Comparison of ENCODE assay signal across 17 cellular contexts in the genomic region with DNA sequence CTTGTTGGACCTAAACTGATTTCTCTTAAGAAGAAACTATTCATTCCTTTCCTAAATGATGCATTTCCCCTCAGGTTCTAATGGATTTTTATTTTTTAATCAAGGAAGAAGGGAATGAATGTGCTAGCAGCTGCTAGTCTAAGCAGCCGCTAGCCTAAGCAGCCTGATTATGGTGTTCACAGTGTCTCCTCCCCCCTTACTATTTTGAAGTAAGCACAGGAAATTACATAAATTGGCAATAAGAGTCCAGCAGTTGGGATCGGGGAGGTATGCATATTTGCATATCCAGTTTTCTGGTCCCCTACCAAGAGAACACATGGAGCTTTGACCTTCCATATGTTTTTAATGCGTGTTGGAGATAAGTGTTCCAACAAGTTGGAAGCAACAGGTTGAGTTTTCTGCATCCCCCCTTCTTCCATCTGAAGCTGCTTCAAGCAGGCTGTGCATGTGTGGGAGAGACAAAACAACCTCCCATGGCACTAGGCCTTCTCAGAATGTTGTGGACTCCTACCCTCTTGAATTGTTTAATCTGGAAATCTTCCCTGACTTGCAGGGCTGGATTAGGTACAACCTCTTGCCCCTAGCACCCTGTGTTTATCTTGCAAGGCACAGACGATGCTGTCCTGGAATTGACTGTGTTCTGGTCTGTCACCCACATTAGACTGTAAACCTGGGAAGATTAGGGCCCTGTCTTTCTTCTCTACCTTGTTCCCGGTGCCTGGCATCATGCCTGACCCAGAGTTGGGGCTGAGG.
"Had no signal": no experiment of that assay in that cellular context is flagged by ENCODE, and none has a peak within 500 bp of the region (broad histone marks: within the 10 kb centered on the region; RNA-seq: fewer than 3 reads in every experiment).

No MANE protein-coding gene starts in this region.

- DNase-seq: activated CD4-positive, alpha-beta memory T cell treated with anti-CD3 and anti-CD28 coated beads, Interleukin-2, amount 10 ng/mL, durations not matched to agents 7 days and 5 days; activated gamma-delta T cell treated with Interleukin-2 at 50 U/mL for 16 hours; activated naive CD8-positive, alpha-beta T cell treated with anti-CD3 and anti-CD28 coated beads, Interleukin-2, amount 10 ng/mL, durations not matched to agents 7 days and 5 days; activated T-cell treated with anti-CD3 and anti-CD28 coated beads, Interleukin-2, amount 50 U/mL, for 72 hours; anterior cingulate cortex; endodermal cell; erythroblast; immature natural killer cell; left cardiac atrium; mesenchymal stem cell; stimulated activated CD4-positive, alpha-beta T cell treated with anti-CD3 and anti-CD28 coated beads, Interleukin-15, amount 100 ng/mL, for 24 hours; stimulated activated CD4-positive, alpha-beta T cell treated with anti-CD3 and anti-CD28 coated beads, Interleukin-4, amount 100 ng/mL, for 4 hours; stimulated activated naive CD8-positive, alpha-beta T cell treated with anti-CD3 and anti-CD28 coated beads, Interleukin-15, amount 100 ng/mL, for 72 hours; uterus had no signal

- H3K27ac ChIP-seq: breast epithelium, foreskin keratinocyte, uterus had no signal

- ATAC-seq: activated T-cell treated with anti-CD3 and anti-CD28 coated beads, Interleukin-2, amount 50 U/mL, for 72 hours; foreskin keratinocyte; left cardiac atrium; natural killer cell treated with Interleukin-12 subunit alpha and Interleukin-12 subunit beta and Interleukin-15 and Interleukin-18, amount 100 ng/mL, for 72 hours; stimulated activated naive CD8-positive, alpha-beta T cell treated with anti-CD3 and anti-CD28 coated beads, Interleukin-15, amount 100 ng/mL, for 72 hours had no signal

- H3K4me3 ChIP-seq: breast epithelium, uterus had no signal

- H3K4me1 ChIP-seq: breast epithelium, foreskin keratinocyte, uterus had no signal

- H3K36me3 ChIP-seq: breast epithelium, uterus had no signal

- H3K9me3 ChIP-seq: breast epithelium, uterus had no signal

- H3K27me3 ChIP-seq: breast epithelium, foreskin keratinocyte, uterus had no signal
